In genomic region chr6:12485226-12485764, GRCh38 we compare ENCODE assay signal across 21 cellular contexts.
"Had no signal": no experiment of that assay in that cellular context is flagged by ENCODE, and none has a peak within 500 bp of the region (broad histone marks: within the 10 kb centered on the region; RNA-seq: fewer than 3 reads in every experiment).

No MANE protein-coding gene starts in this region.

- H2AFZ ChIP-seq: neural progenitor cell had no signal

- H3K4me3 ChIP-seq: cardiac muscle cell, lung, neural progenitor cell, tibial artery had no signal

- H3K4me2 ChIP-seq: neural progenitor cell had no signal

- H3K27ac Mint-ChIP-seq: activated CD4-positive, alpha-beta memory T cell treated with anti-CD3 and anti-CD28 coated beads for 36 hours; activated naive CD8-positive, alpha-beta T cell treated with anti-CD3 and anti-CD28 coated beads, Interleukin-2, amount 10 ng/mL, durations not matched to agents 7 days and 5 days; naive thymus-derived CD8-positive, alpha-beta T cell; neural progenitor cell; stimulated activated effector memory CD8-positive, alpha-beta T cell treated with anti-CD3 and anti-CD28 coated beads, Interleukin-12 subunit alpha, Interleukin-12 subunit beta, amount 100 ng/mL, for 72 hours; stimulated activated naive CD8-positive, alpha-beta T cell treated with anti-CD3 and anti-CD28 coated beads, Interleukin-15, amount 100 ng/mL, for 72 hours; WTC11 had no signal

- DNase-seq: activated CD4-positive, alpha-beta memory T cell treated with anti-CD3 and anti-CD28 coated beads for 36 hours; activated CD4-positive, alpha-beta T cell treated with anti-CD3 and anti-CD28 coated beads for 4 hours; activated naive CD4-positive, alpha-beta T cell treated with Interleukin-2 at 50 U/mL for 16 hours; activated naive CD8-positive, alpha-beta T cell treated with anti-CD3 and anti-CD28 coated beads, Interleukin-2, amount 10 ng/mL, durations not matched to agents 7 days and 5 days; activated T-cell treated with anti-CD3 and anti-CD28 coated beads, Interleukin-2, amount 50 U/mL, for 48 hours; amygdala; cortex of kidney; erythroblast; naive thymus-derived CD8-positive, alpha-beta T cell; small intestine; stimulated activated CD4-positive, alpha-beta T cell treated with anti-CD3 and anti-CD28 coated beads, Interleukin-2, amount 100 ng/mL, for 24 hours; stimulated activated naive CD8-positive, alpha-beta T cell treated with anti-CD3 and anti-CD28 coated beads, Interleukin-15, amount 100 ng/mL, for 72 hours; T1000; tibial artery had no signal

- H3K4me1 Mint-ChIP-seq: neural progenitor cell had no signal

- H3K27me3 Mint-ChIP-seq: activated naive CD8-positive, alpha-beta T cell treated with anti-CD3 and anti-CD28 coated beads, Interleukin-2, amount 10 ng/mL, durations not matched to agents 7 days and 5 days; stimulated activated naive CD8-positive, alpha-beta T cell treated with anti-CD3 and anti-CD28 coated beads, Interleukin-15, amount 100 ng/mL, for 72 hours had no signal

- H3K4me3 Mint-ChIP-seq: activated CD4-positive, alpha-beta memory T cell treated with anti-CD3 and anti-CD28 coated beads for 36 hours; activated naive CD8-positive, alpha-beta T cell treated with anti-CD3 and anti-CD28 coated beads, Interleukin-2, amount 10 ng/mL, durations not matched to agents 7 days and 5 days; naive thymus-derived CD8-positive, alpha-beta T cell; neural progenitor cell; stimulated activated effector memory CD8-positive, alpha-beta T cell treated with anti-CD3 and anti-CD28 coated beads, Interleukin-12 subunit alpha, Interleukin-12 subunit beta, amount 100 ng/mL, for 72 hours; stimulated activated naive CD8-positive, alpha-beta T cell treated with anti-CD3 and anti-CD28 coated beads, Interleukin-15, amount 100 ng/mL, for 72 hours; WTC11 had no signal

- H3K9me3 Mint-ChIP-seq: activated CD4-positive, alpha-beta memory T cell treated with anti-CD3 and anti-CD28 coated beads for 36 hours; activated naive CD8-positive, alpha-beta T cell treated with anti-CD3 and anti-CD28 coated beads, Interleukin-2, amount 10 ng/mL, durations not matched to agents 7 days and 5 days; naive thymus-derived CD8-positive, alpha-beta T cell; neural progenitor cell; stimulated activated effector memory CD8-positive, alpha-beta T cell treated with anti-CD3 and anti-CD28 coated beads, Interleukin-12 subunit alpha, Interleukin-12 subunit beta, amount 100 ng/mL, for 72 hours; stimulated activated naive CD8-positive, alpha-beta T cell treated with anti-CD3 and anti-CD28 coated beads, Interleukin-15, amount 100 ng/mL, for 72 hours had no signal

- H3K36me3 Mint-ChIP-seq: activated CD4-positive, alpha-beta memory T cell treated with anti-CD3 and anti-CD28 coated beads for 36 hours; activated naive CD8-positive, alpha-beta T cell treated with anti-CD3 and anti-CD28 coated beads, Interleukin-2, amount 10 ng/mL, durations not matched to agents 7 days and 5 days; naive thymus-derived CD8-positive, alpha-beta T cell; neural progenitor cell; stimulated activated effector memory CD8-positive, alpha-beta T cell treated with anti-CD3 and anti-CD28 coated beads, Interleukin-12 subunit alpha, Interleukin-12 subunit beta, amount 100 ng/mL, for 72 hours; WTC11 had no signal

- H3K27me3 ChIP-seq: cardiac muscle cell, neural progenitor cell, tibial artery had no signal

- H3K9ac ChIP-seq: neural progenitor cell had no signal

- ATAC-seq: left lobe of liver; naive thymus-derived CD8-positive, alpha-beta T cell; sciatic nerve; stimulated activated effector memory CD8-positive, alpha-beta T cell treated with anti-CD3 and anti-CD28 coated beads, Interleukin-12 subunit alpha, Interleukin-12 subunit beta, amount 100 ng/mL, for 72 hours; stimulated activated naive CD8-positive, alpha-beta T cell treated with anti-CD3 and anti-CD28 coated beads, Interleukin-15, amount 100 ng/mL, for 72 hours; WTC11 had no signal

- H3K27ac ChIP-seq: cardiac muscle cell, neural progenitor cell, tibial artery had no signal

- H3K36me3 ChIP-seq: cardiac muscle cell, neural progenitor cell, tibial artery had no signal
